In genomic region chr11:135001581-135001980, GRCh38 we compare ENCODE assay signal across 18 cellular contexts.
A peak's percentile ranks its signal among the peaks of the same experiment; 100 is the strongest.
DNase-seq lines count a peak whose midpoint lies in the region; TF ChIP-seq lines count a peak whose summit lies in the region.
"Had no signal": no experiment of that assay in that cellular context is flagged by ENCODE, and none has a peak within 500 bp of the region (broad histone marks: within the 10 kb centered on the region; RNA-seq: fewer than 3 reads in every experiment).

No MANE protein-coding gene starts in this region.

- peaks cover 0 to 45% (median 0%) of the 10 kb centered on the region in 4 donors for H3K27me3 ChIP-seq in esophagus muscularis mucosa
- peaks cover 0 to 14% (median 0%) of the 10 kb centered on the region in 3 donors for H3K27me3 ChIP-seq in sigmoid colon
- H3K27me3 ChIP-seq: BLaER1 had no signal

- no peaks in the 10 kb centered on the region for H3K36me3 Mint-ChIP-seq in nephron (ENCODE audit: low read depth)
- H3K36me3 Mint-ChIP-seq: CD14-positive monocyte; CD8-positive, alpha-beta memory T cell had no signal

- H3K9me3 Mint-ChIP-seq in nephron, result peaks cover 4% of the 10 kb centered on the region
- H3K9me3 Mint-ChIP-seq: CD4-positive, alpha-beta T cell; CD8-positive, alpha-beta memory T cell; GM23338 had no signal

- intact Hi-C loops in esophagus muscularis mucosa (cut with DNase I) (no loop called here), sigmoid colon (cut with DNase I) (no loop called here)

- TF ChIP-seq EP300 in esophagus muscularis mucosa (IDR thresholded peaks at IDR 0.05), result no peak
- no peak for TF ChIP-seq EP300 in sigmoid colon (IDR thresholded peaks at IDR 0.05)

- TF ChIP-seq POLR2A in esophagus muscularis mucosa (IDR thresholded peaks at IDR 0.05; ENCODE audit: low read depth) (no peak), sigmoid colon (IDR thresholded peaks at IDR 0.05) (no peak)

- peak overlapping the region in 2 of 3 experiments; percentile 3 to 25 for H3K27ac Mint-ChIP-seq in nephron
- H3K27ac Mint-ChIP-seq: B cell; CD14-positive monocyte; CD4-positive, alpha-beta T cell; CD8-positive, alpha-beta memory T cell; GM23338; HFFc6 had no signal

- DNase-seq in SK-N-MC (ENCODE audit: low read depth, low spot score), result no peak
- peak; percentile 64 for DNase-seq in esophagus muscularis mucosa (ENCODE audit: extremely low spot score)
- DNase-seq in sigmoid colon, result peak; percentile 42
- no peak for DNase-seq in DMS53 treated with DMSO at 0.1 percent for 48 hours (lab: John Stamatoyannopoulos, UW; ENCODE audit: unreplicated experiment)
- DNase-seq in pons (ENCODE audit: low spot score), result no peak
- no peak for DNase-seq in OCI-M1 (lab: John Stamatoyannopoulos, UW)
- DNase-seq: CD4-positive, alpha-beta T cell; CD8-positive, alpha-beta memory T cell; DMS 273 treated with DMSO at 0.1 percent for 48 hours; DND-41; HFFc6 had no signal

- H3K4me3 ChIP-seq in SK-N-MC, result no peak overlapping the region
- no peak overlapping the region for H3K4me3 ChIP-seq in esophagus muscularis mucosa
- no peak overlapping the region for H3K4me3 ChIP-seq in sigmoid colon
- H3K4me3 ChIP-seq: BLaER1, GM23338, HAP-1 had no signal

- no peak overlapping the region for H3K4me3 Mint-ChIP-seq in nephron
- H3K4me3 Mint-ChIP-seq: B cell; CD14-positive monocyte; CD4-positive, alpha-beta T cell; CD8-positive, alpha-beta memory T cell; GM23338; HFFc6 had no signal

- H3K4me1 Mint-ChIP-seq in nephron, result peaks cover 77% of the 10 kb centered on the region
- H3K4me1 Mint-ChIP-seq: B cell; CD14-positive monocyte; CD8-positive, alpha-beta memory T cell had no signal

- H3K27ac ChIP-seq in SK-N-MC, result peak overlapping the region; percentile 95
- no peak overlapping the region for H3K27ac ChIP-seq in esophagus muscularis mucosa (replicated peaks in 1 of 4)
- H3K27ac ChIP-seq in sigmoid colon, result no peak overlapping the region
- H3K27ac ChIP-seq: 22Rv1, BLaER1 had no signal

- no peaks in the 10 kb centered on the region for H3K4me1 ChIP-seq in esophagus muscularis mucosa
- H3K4me1 ChIP-seq in sigmoid colon, result no peaks in the 10 kb centered on the region
- H3K4me1 ChIP-seq: BLaER1 had no signal

- TF ChIP-seq CTCF in esophagus muscularis mucosa (IDR thresholded peaks at IDR 0.05) (no peak), nephron (IDR thresholded peaks at IDR 0.05; ENCODE audit: unreplicated experiment in 3 of 3) (no peak), sigmoid colon (IDR thresholded peaks at IDR 0.05) (no peak)

- H3K9ac ChIP-seq in SK-N-MC (ENCODE audit: insufficient read length), result no peak overlapping the region
- H3K9ac ChIP-seq: BLaER1 had no signal

- 92% methylated on average over 2 of the region's 2 CpGs for WGBS in esophagus muscularis mucosa
- WGBS in sigmoid colon, 2 donors, result 96 to 98% methylated on average over 2 of the region's 2 CpGs

- no peaks in the 10 kb centered on the region for H3K9me3 ChIP-seq in SK-N-MC (ENCODE audit: low read depth, low read length)
- H3K9me3 ChIP-seq in esophagus muscularis mucosa, result no peaks in the 10 kb centered on the region
- H3K9me3 ChIP-seq in sigmoid colon, result no peaks in the 10 kb centered on the region
- H3K9me3 ChIP-seq: BLaER1, HAP-1 had no signal

- peaks cover 8% of the 10 kb centered on the region for H3K27me3 Mint-ChIP-seq in nephron (ENCODE audit: low read depth)

- H3K36me3 ChIP-seq in SK-N-MC (ENCODE audit: insufficient read depth, low read length), result no peaks in the 10 kb centered on the region
- H3K36me3 ChIP-seq in esophagus muscularis mucosa, result no peaks in the 10 kb centered on the region
- H3K36me3 ChIP-seq in sigmoid colon, result no peaks in the 10 kb centered on the region
- H3K36me3 ChIP-seq: BLaER1, HAP-1 had no signal

Comparison
In these comparisons a context has a peak if more than half of its experiments do, and no peak if none do; other contexts are left out.
1. DNase-seq: peak in esophagus muscularis mucosa (single experiment) and sigmoid colon (single experiment); none in SK-N-MC (single experiment), DMS53 treated with DMSO at 0.1 percent for 48 hours (single experiment), pons (single experiment) and OCI-M1 (single experiment).